ENCODE assay signal across 1 cellular context in genomic region chr13:83907196-83907989, GRCh38.
TF ChIP-seq lines count a peak whose summit lies in the region.

No MANE protein-coding gene starts in this region.

TF ChIP-seq in GM23338, 12 proteins besides CTCF, POLR2A, EP300 and RAD21:
- TF ChIP-seq ZNF462 (CRISPR knock-in tag; IDR thresholded peaks at IDR 0.05) (no peak), STAT1 (IDR thresholded peaks at IDR 0.05; ENCODE audit: unreplicated experiment) (no peak), EZH2phosphoT487 (IDR thresholded peaks at IDR 0.05; ENCODE audit: unreplicated experiment) (no peak), JUNB (IDR thresholded peaks at IDR 0.05; ENCODE audit: unreplicated experiment) (no peak), REST (IDR thresholded peaks at IDR 0.05; ENCODE audit: unreplicated experiment) (no peak), NANOG (IDR thresholded peaks at IDR 0.05; ENCODE audit: borderline replicate concordance) (no peak), ZNF114 (CRISPR knock-in tag; IDR thresholded peaks at IDR 0.05) (no peak), EZH2 (IDR thresholded peaks at IDR 0.05; ENCODE audit: low read depth, unreplicated experiment) (no peak), ZNF331 (CRISPR knock-in tag; IDR thresholded peaks at IDR 0.05; ENCODE audit: low read depth) (no peak), CREB1 (CRISPR knock-in tag; IDR thresholded peaks at IDR 0.05; ENCODE audit: low read depth) (no peak), POLR2AphosphoS5 (IDR thresholded peaks at IDR 0.05; ENCODE audit: low read depth) (no peak), ETS1 (IDR thresholded peaks at IDR 0.05) (no peak)
TF ChIP-seq in GM23338: peak in this region for 0.
